17 cellular contexts compared by ENCODE assay signal in the genomic region with DNA sequence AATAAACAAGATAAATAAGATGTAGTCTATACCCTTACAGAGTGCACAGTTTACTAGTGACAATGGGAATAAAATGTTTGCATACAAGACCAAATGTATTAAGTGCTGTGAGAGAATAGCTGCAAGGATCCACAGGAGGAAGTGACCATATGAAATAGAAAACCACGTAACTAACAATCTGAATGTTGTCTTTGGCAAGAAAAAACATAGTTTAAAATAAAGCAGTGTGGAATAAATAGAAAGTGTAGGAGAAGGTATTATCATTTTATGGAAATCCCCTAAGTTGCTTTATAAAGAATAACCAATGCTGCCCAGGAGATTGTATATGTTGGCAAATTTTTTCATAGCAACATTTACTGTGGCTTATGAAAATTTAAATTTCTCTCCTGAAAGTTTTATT.
DNase-seq lines count a peak whose midpoint lies in the region; ATAC-seq and TF ChIP-seq lines count a peak whose summit lies in the region.
"Had no signal": no experiment of that assay in that cellular context is flagged by ENCODE, and none has a peak within 500 bp of the region (broad histone marks: within the 10 kb centered on the region; RNA-seq: fewer than 3 reads in every experiment).

No MANE protein-coding gene starts in this region.

- POLR2A ChIA-PET in PC-3 (lab: Charles Lee; ENCODE audit: unreplicated experiment), result no interaction called here

- H3F3A ChIP-seq in PC-3 (ENCODE audit: low read length, unreplicated experiment), result no peaks in the 10 kb centered on the region

- H3K9me2 ChIP-seq in hepatocyte (replicated peaks; ENCODE audit: insufficient read depth) (no peaks in the 10 kb centered on the region), PC-3 (replicated peaks; ENCODE audit: low read length) (no peaks in the 10 kb centered on the region)

- no peak overlapping the region for H3K27ac Mint-ChIP-seq in type B pancreatic cell
- H3K27ac Mint-ChIP-seq: CD8-positive, alpha-beta T cell; HFFc6 had no signal

- H3K79me2 ChIP-seq in hepatocyte, result no peaks in the 10 kb centered on the region
- no peaks in the 10 kb centered on the region for H3K79me2 ChIP-seq in PC-3 (ENCODE audit: low read length)

- H4K20me1 ChIP-seq in hepatocyte (ENCODE audit: insufficient read depth, poor library complexity, severe bottlenecking), result no peaks in the 10 kb centered on the region
- no peaks in the 10 kb centered on the region for H4K20me1 ChIP-seq in PC-3 (ENCODE audit: low read length)

- 71% methylated on average over 1 of the region's 1 CpG for WGBS in hepatocyte (ENCODE audit: low lambda C conversion rate, missing lambda C conversion rate)

- in situ Hi-C loops in astrocyte of the cerebellum (cut with HindIII; ENCODE audit: low sequenced_read_pairs), result no loop called here

- no peak overlapping the region for H2AFZ ChIP-seq in hepatocyte
- no peak overlapping the region for H2AFZ ChIP-seq in PC-3 (ENCODE audit: low read length)
- H2AFZ ChIP-seq: GM23338 had no signal

- intact Hi-C loops in PC-3 (cut with micrococcal nuclease), result no loop called here

- ATAC-seq in PC-3, result no peak
- ATAC-seq: CD8-positive, alpha-beta T cell had no signal

- H3K36me3 Mint-ChIP-seq in type B pancreatic cell, result no peaks in the 10 kb centered on the region
- H3K36me3 Mint-ChIP-seq: CD8-positive, alpha-beta T cell had no signal

- H3K9me3 ChIP-seq in HUES6 (ENCODE audit: control insufficient read depth, insufficient read depth, low read depth, low read length) (no peaks in the 10 kb centered on the region), hepatocyte (ENCODE audit: low read depth) (no peaks in the 10 kb centered on the region), PC-3 (ENCODE audit: low read length) (no peaks in the 10 kb centered on the region)
- H3K9me3 ChIP-seq: BE2C had no signal

- CTCF ChIA-PET in PC-3 (lab: Charles Lee), result no interaction called here

- no peaks in the 10 kb centered on the region for H3K36me3 ChIP-seq in HUES6 (ENCODE audit: control insufficient read depth, insufficient read depth, low read length)
- no peaks in the 10 kb centered on the region for H3K36me3 ChIP-seq in hepatocyte (replicated peaks; ENCODE audit: insufficient read depth, low read depth)
- no peaks in the 10 kb centered on the region for H3K36me3 ChIP-seq in PC-3 (ENCODE audit: low read depth, low read length)
- H3K36me3 ChIP-seq: BE2C had no signal

- H3K9ac ChIP-seq in HUES6 (ENCODE audit: low read length) (no peak overlapping the region), PC-3 (ENCODE audit: low read length) (no peak overlapping the region)
- H3K9ac ChIP-seq: KMS-11 had no signal

- TF ChIP-seq CTCF in astrocyte of the cerebellum (IDR thresholded peaks at IDR 0.05; ENCODE audit: low read depth, low read length, missing control alignments), result no peak
- no peak for TF ChIP-seq CTCF in hepatocyte (IDR thresholded peaks at IDR 0.05; ENCODE audit: poor library complexity)
- TF ChIP-seq CTCF in type B pancreatic cell (conservative IDR thresholded peaks at IDR 0.05), result no peak
- TF ChIP-seq CTCF in PC-3 (conservative IDR thresholded peaks at IDR 0.05; ENCODE audit: low read depth, low read length), result no peak

- H3K27me3 ChIP-seq in HUES6 (ENCODE audit: control insufficient read depth, insufficient read depth, low read length), result no peaks in the 10 kb centered on the region
- no peaks in the 10 kb centered on the region for H3K27me3 ChIP-seq in hepatocyte
- H3K27me3 ChIP-seq in PC-3 (ENCODE audit: low read length), result no peaks in the 10 kb centered on the region
- H3K27me3 ChIP-seq: BE2C had no signal

- H3K4me1 Mint-ChIP-seq in type B pancreatic cell (ENCODE audit: unreplicated experiment), result peaks cover 65% of the 10 kb centered on the region

- H3K27me3 Mint-ChIP-seq in type B pancreatic cell, result peaks cover 4% of the 10 kb centered on the region

- DNase-seq in astrocyte of the cerebellum (ENCODE audit: low read depth) (peak; percentile 46), hepatocyte (ENCODE audit: low spot score) (no peak), type B pancreatic cell (ENCODE audit: extremely low spot score, unreplicated experiment) (no peak), PC-3 (no peak), HT-29 (ENCODE audit: low spot score) (no peak), NCI-H2227 (lab: John Stamatoyannopoulos, UW; ENCODE audit: unreplicated experiment) (no peak)
- DNase-seq: BE2C; CD8-positive, alpha-beta T cell; HFFc6; NCI-H1105 treated with DMSO at 0.1 percent for 48 hours; NCI-H187 treated with DMSO at 0.1 percent for 48 hours; NCI-H510A; SIG-M5 had no signal

- peak overlapping the region; percentile 1 for H3K4me2 ChIP-seq in hepatocyte
- no peak overlapping the region for H3K4me2 ChIP-seq in PC-3 (ENCODE audit: low read length)
- H3K4me2 ChIP-seq: KMS-11 had no signal

- no TSS peak for BruUV-seq in PC-3 (replicated peaks; lab: Mats Ljungman, UMichigan)

- H3K27ac ChIP-seq in HUES6 (ENCODE audit: low read depth, low read length) (0 out of 2 replicates have a peak overlapping the region, but pooled peaks have one; percentile 18), hepatocyte (peak overlapping the region; percentile 33), PC-3 (ENCODE audit: low read length) (no peak overlapping the region)
- H3K27ac ChIP-seq: HL-60, KMS-11 had no signal

- no peaks in the 10 kb centered on the region for H3K9me3 Mint-ChIP-seq in type B pancreatic cell
- H3K9me3 Mint-ChIP-seq: GM23338 had no signal

- H3K4me3 ChIP-seq in HUES6 (ENCODE audit: low read depth, low read length), result no peak overlapping the region
- H3K4me3 ChIP-seq in astrocyte of the cerebellum (ENCODE audit: low read depth, low read length), result no peak overlapping the region
- H3K4me3 ChIP-seq in hepatocyte, result no peak overlapping the region
- no peak overlapping the region for H3K4me3 ChIP-seq in PC-3 (ENCODE audit: low read length)
- H3K4me3 ChIP-seq: GM23338 had no signal

- peaks cover 34% of the 10 kb centered on the region for H3K4me1 ChIP-seq in HUES6 (ENCODE audit: control insufficient read depth, insufficient read depth, low read length)
- peaks cover 37% of the 10 kb centered on the region for H3K4me1 ChIP-seq in hepatocyte (ENCODE audit: insufficient read depth)
- no peaks in the 10 kb centered on the region for H3K4me1 ChIP-seq in PC-3 (ENCODE audit: insufficient read depth, low read length)

- peak overlapping the region; percentile 29 for H3K4me3 Mint-ChIP-seq in type B pancreatic cell
- H3K4me3 Mint-ChIP-seq: CD8-positive, alpha-beta T cell; GM23338; HFFc6 had no signal
